9 cellular contexts compared by ENCODE assay signal in genomic region chr17:39199673-39199985, GRCh38. TPM values are rescaled to one million over a fixed set of nuclear protein-coding genes. Genes with fewer than 3 reads are reported as not detected.
DNase-seq lines count a peak whose midpoint lies in the region; ATAC-seq and FAIRE-seq lines count a peak whose summit lies in the region.
"Had no signal": no experiment of that assay in that cellular context is flagged by ENCODE, and none has a peak within 500 bp of the region (broad histone marks: within the 10 kb centered on the region; RNA-seq: fewer than 3 reads in every experiment).

No MANE protein-coding gene starts in this region.

- H3K4me3 Mint-ChIP-seq in activated naive CD4-positive, alpha-beta T cell treated with anti-CD3 and anti-CD28 coated beads, Interleukin-2, amount 10 ng/mL, durations not matched to agents 7 days and 5 days, result peak overlapping the region; percentile 94
- H3K4me3 Mint-ChIP-seq in T-helper 17 cell, result peak overlapping the region; percentile 98

- DNase-seq in activated naive CD4-positive, alpha-beta T cell treated with anti-CD3 and anti-CD28 coated beads, Interleukin-2, amount 10 ng/mL, durations not matched to agents 7 days and 5 days, result no peak
- DNase-seq in activated naive CD4-positive, alpha-beta T cell treated with anti-CD3 and anti-CD28 coated beads, Interleukin-2, amount 50 U/mL, for 16 hours, result no peak
- DNase-seq in T-helper 17 cell, result no peak
- no peak for DNase-seq in Right ventricle myocardium superior
- DNase-seq in skeletal muscle cell (ENCODE audit: low read depth), result no peak
- no peak for DNase-seq in RCC 7860 (ENCODE audit: low spot score)
- no peak for DNase-seq in KBM-7

- in situ Hi-C loops in KBM-7 (cut with MboI; ENCODE audit: low pct_unique_long_range_greater_than_20kb, low sequenced_read_pairs), result no loop called here

- peak overlapping the region; percentile 97 for H3K27ac Mint-ChIP-seq in activated naive CD4-positive, alpha-beta T cell treated with anti-CD3 and anti-CD28 coated beads, Interleukin-2, amount 10 ng/mL, durations not matched to agents 7 days and 5 days
- peak overlapping the region; percentile 100 for H3K27ac Mint-ChIP-seq in T-helper 17 cell

- H3K9me3 ChIP-seq in T-helper 17 cell (ENCODE audit: control insufficient read depth, low read length, poor library complexity, severe bottlenecking), result no peaks in the 10 kb centered on the region

- H3K9me3 Mint-ChIP-seq in activated naive CD4-positive, alpha-beta T cell treated with anti-CD3 and anti-CD28 coated beads, Interleukin-2, amount 10 ng/mL, durations not matched to agents 7 days and 5 days, result no peaks in the 10 kb centered on the region

- intact Hi-C loops in Right ventricle myocardium superior (cut with DNase I), result no loop called here

- FAIRE-seq in RCC 7860 (lab: Jason Lieb, UNC), result no peak

- CTCF ChIA-PET in activated naive CD4-positive, alpha-beta T cell treated with anti-CD3 and anti-CD28 coated beads, Interleukin-2, amount 10 ng/mL, durations not matched to agents 7 days and 5 days (lab: Charles Lee), result interaction anchor here (0.8 to 1.7 kb wide), 8 partner anchors 18 to 46 kb away, joined by 3 to 9 read pairs (median 3); no protein-coding TSS in a partner anchor

- H3K4me1 Mint-ChIP-seq in activated naive CD4-positive, alpha-beta T cell treated with anti-CD3 and anti-CD28 coated beads, Interleukin-2, amount 10 ng/mL, durations not matched to agents 7 days and 5 days, result peaks cover 68% of the 10 kb centered on the region
- H3K4me1 Mint-ChIP-seq in T-helper 17 cell, result peaks cover 43% of the 10 kb centered on the region

- H3K36me3 Mint-ChIP-seq in activated naive CD4-positive, alpha-beta T cell treated with anti-CD3 and anti-CD28 coated beads, Interleukin-2, amount 10 ng/mL, durations not matched to agents 7 days and 5 days, result peaks cover 42% of the 10 kb centered on the region
- H3K36me3 Mint-ChIP-seq in T-helper 17 cell (ENCODE audit: low read depth), result peaks cover 2% of the 10 kb centered on the region

- peak overlapping the region; percentile 62 for H3K4me3 ChIP-seq in skeletal muscle cell (ENCODE audit: low read depth, low read length)

- no peaks in the 10 kb centered on the region for H3K27me3 Mint-ChIP-seq in activated naive CD4-positive, alpha-beta T cell treated with anti-CD3 and anti-CD28 coated beads, Interleukin-2, amount 10 ng/mL, durations not matched to agents 7 days and 5 days
- no peaks in the 10 kb centered on the region for H3K27me3 Mint-ChIP-seq in T-helper 17 cell

- ATAC-seq in T-helper 17 cell (peak; percentile 29), Right ventricle myocardium superior (ENCODE audit: poor library complexity) (peak; percentile 12), GM19397 (IDR thresholded peaks at IDR 0.05; ENCODE audit: unreplicated experiment) (no peak)

RNA-seq across cellular contexts. Expression of gene RPL19, which starts 0.5 kb away (rescaled TPM):
- total RNA-seq in T-helper 17 cell, result 1,000 to 10,000 TPM; 3,035 to 3,199 TPM
- total RNA-seq in Right ventricle myocardium superior, result 934 TPM

RNA-seq across cellular contexts. Expression of gene CACNB1, which starts 2.2 kb away (rescaled TPM):
- total RNA-seq in T-helper 17 cell (10 to 100 TPM; 21.4 to 21.9 TPM), Right ventricle myocardium superior (4.6 TPM)

RNA-seq across cellular contexts. Expression of gene STAC2, which starts 26.1 kb away (rescaled TPM):
- total RNA-seq in T-helper 17 cell (not detected), Right ventricle myocardium superior (1.4 TPM)
- total RNA-seq: glomerular endothelial cell had no signal

RNA-seq across cellular contexts. Expression of gene ARL5C, which starts 33.7 kb away (rescaled TPM):
- not detected for total RNA-seq in T-helper 17 cell
- not detected for total RNA-seq in Right ventricle myocardium superior
- total RNA-seq: glomerular endothelial cell had no signal

RNA-seq across cellular contexts. Expression of gene PLXDC1, which starts 48.2 kb away (rescaled TPM):
- total RNA-seq in T-helper 17 cell (10 to 100 TPM in 1 of 2 donors, 1 to 10 TPM in 1; 7.5 to 11.7 TPM), Right ventricle myocardium superior (14.1 TPM)
